1 cellular context compared by ENCODE assay signal in genomic region chr13:99990045-99990977, GRCh38.
TF ChIP-seq lines count a peak whose summit lies in the region.

No MANE protein-coding gene starts in this region.

TF ChIP-seq in HepG2, 621 proteins besides CTCF, POLR2A, EP300 and RAD21 (continued from another document):
- TF ChIP-seq ZNF318 (CRISPR knock-in tag; IDR thresholded peaks at IDR 0.05) (no peak), BCL6 (CRISPR knock-in tag; IDR thresholded peaks at IDR 0.05) (peak; percentile 70), RARA (CRISPR knock-in tag; IDR thresholded peaks at IDR 0.05) (peak; percentile 66), ZBTB33 (CRISPR knock-in tag; IDR thresholded peaks at IDR 0.05) (peak; percentile 55; the same call in 1 of the 2 replicates), RXRA (CRISPR knock-in tag; IDR thresholded peaks at IDR 0.05) (peak; percentile 73), ZNF10 (CRISPR knock-in tag; IDR thresholded peaks at IDR 0.05; ENCODE audit: borderline replicate concordance, low read depth) (no peak)
